In genomic region chr5:14209222-14209822, GRCh38 we compare ENCODE assay signal across 15 cellular contexts.
DNase-seq lines count a peak whose midpoint lies in the region; ATAC-seq and TF ChIP-seq lines count a peak whose summit lies in the region.
"Had no signal": no experiment of that assay in that cellular context is flagged by ENCODE, and none has a peak within 500 bp of the region (broad histone marks: within the 10 kb centered on the region; RNA-seq: fewer than 3 reads in every experiment).

No MANE protein-coding gene starts in this region.

- H3K4me1 Mint-ChIP-seq in progenitor cell of endocrine pancreas (ENCODE audit: low read depth): peaks cover 37% of the 10 kb centered on the region

- WGBS in gastroesophageal sphincter (ENCODE audit: low coverage in 1 of 2), 2 donors: 71 to 86% methylated on average over 8 to 9 of the region's 9 CpGs
- 83 to 88% (median 85%) methylated on average over 9 of the region's 9 CpGs for WGBS in adrenal gland, 4 donors

- no peak overlapping the region for H3K4me3 Mint-ChIP-seq in progenitor cell of endocrine pancreas (ENCODE audit: low read depth)

- ATAC-seq in RWPE2 (ENCODE audit: low read depth) (no peak), gastroesophageal sphincter (no peak), left lobe of liver (no peak)

- H3K27me3 ChIP-seq in GM06990 (replicated peaks; ENCODE audit: control insufficient read depth, insufficient read depth, low read length) (no peaks in the 10 kb centered on the region), RWPE2 (ENCODE audit: insufficient read depth, poor library complexity, severe bottlenecking) (no peaks in the 10 kb centered on the region), gastroesophageal sphincter (no peaks in the 10 kb centered on the region), adrenal gland (no peaks in the 10 kb centered on the region)
- H3K27me3 ChIP-seq: pancreas had no signal

- H3K27ac ChIP-seq in RWPE2 (ENCODE audit: poor library complexity, severe bottlenecking): peak overlapping the region; percentile 99
- H3K27ac ChIP-seq in gastroesophageal sphincter: peak overlapping the region; percentile 67 to 85 (median 74)
- H3K27ac ChIP-seq in adrenal gland: no peak overlapping the region
- H3K27ac ChIP-seq: pancreas had no signal

- DNase-seq in GM06990 (ENCODE audit: extremely low read depth, insufficient read length) (no peak), RWPE2 (ENCODE audit: low spot score) (no peak), progenitor cell of endocrine pancreas (ENCODE audit: low spot score, unreplicated experiment) (no peak), left lobe of liver (ENCODE audit: low spot score) (no peak), adrenal gland (no peak), NCI-H510A treated with DMSO at 0.1 percent for 48 hours (lab: John Stamatoyannopoulos, UW) (no peak), nucleus accumbens (lab: John Stamatoyannopoulos, UW) (no peak)
- DNase-seq: activated CD4-positive, alpha-beta T cell treated with anti-CD3 and anti-CD28 coated beads, Interleukin-2, amount 50 U/mL, for 48 hours; AML-193; Kasumi-1; mesendoderm; NCI-H146; NCI-H446; pancreas had no signal

- H3K4me1 ChIP-seq in RWPE2 (ENCODE audit: insufficient read depth, poor library complexity, severe bottlenecking) (peaks cover 78% of the 10 kb centered on the region), gastroesophageal sphincter (peaks cover 5 to 95% (median 35%) of the 10 kb centered on the region in 3 donors), adrenal gland (replicated peaks in 1 of 2) (peaks cover 18 to 58% of the 10 kb centered on the region in 2 donors)

- TF ChIP-seq EP300 in gastroesophageal sphincter (IDR thresholded peaks at IDR 0.05): no peak

- H3K4me3 ChIP-seq in GM06990 (replicated peaks; ENCODE audit: low read depth, low read length): peak overlapping the region; percentile 45
- no peak overlapping the region for H3K4me3 ChIP-seq in RWPE2 (ENCODE audit: severe bottlenecking)
- H3K4me3 ChIP-seq in gastroesophageal sphincter: no peak overlapping the region
- no peak overlapping the region for H3K4me3 ChIP-seq in adrenal gland
- H3K4me3 ChIP-seq: pancreas had no signal

- no peaks in the 10 kb centered on the region for H3K9me3 Mint-ChIP-seq in progenitor cell of endocrine pancreas (ENCODE audit: low read depth)

- no peak for TF ChIP-seq POLR2A in gastroesophageal sphincter (IDR thresholded peaks at IDR 0.05)
- no peak for TF ChIP-seq POLR2A in adrenal gland (IDR thresholded peaks at IDR 0.05)

- no peaks in the 10 kb centered on the region for H3K36me3 Mint-ChIP-seq in progenitor cell of endocrine pancreas (ENCODE audit: insufficient read depth)

- TF ChIP-seq CTCF in GM06990 (IDR thresholded peaks at IDR 0.05; ENCODE audit: insufficient read depth, low read length, poor library complexity, severe bottlenecking): no peak
- no peak for TF ChIP-seq CTCF in RWPE2 (IDR thresholded peaks at IDR 0.05; ENCODE audit: poor library complexity, severe bottlenecking)
- no peak for TF ChIP-seq CTCF in gastroesophageal sphincter (IDR thresholded peaks at IDR 0.05)
- no peak for TF ChIP-seq CTCF in progenitor cell of endocrine pancreas (IDR thresholded peaks at IDR 0.05; ENCODE audit: unreplicated experiment)
- no peak for TF ChIP-seq CTCF in adrenal gland (IDR thresholded peaks at IDR 0.05)

- intact Hi-C loops in adrenal gland (cut with DNase I): loop anchor here in 1 of 2 donors (10.0 kb wide), 1 partner anchor 65 kb away; the partner anchor contains the start of gene TRIO

- no peaks in the 10 kb centered on the region for H3K27me3 Mint-ChIP-seq in progenitor cell of endocrine pancreas

- no peaks in the 10 kb centered on the region for H3K9me3 ChIP-seq in RWPE2 (ENCODE audit: severe bottlenecking)
- no peaks in the 10 kb centered on the region for H3K9me3 ChIP-seq in gastroesophageal sphincter
- no peaks in the 10 kb centered on the region for H3K9me3 ChIP-seq in adrenal gland (replicated peaks in 1 of 3)
- H3K9me3 ChIP-seq: pancreas had no signal

- H3K36me3 ChIP-seq in GM06990 (ENCODE audit: control insufficient read depth, insufficient read depth, low read length) (no peaks in the 10 kb centered on the region), RWPE2 (ENCODE audit: low read depth) (no peaks in the 10 kb centered on the region; the same call in 1 of the 2 replicates), gastroesophageal sphincter (no peaks in the 10 kb centered on the region), adrenal gland (replicated peaks in 1 of 2) (no peaks in the 10 kb centered on the region)
- H3K36me3 ChIP-seq: pancreas had no signal

- H3K27ac Mint-ChIP-seq in progenitor cell of endocrine pancreas: peak overlapping the region; percentile 19

Comparison
In these comparisons a context has a peak if more than half of its experiments do, and no peak if none do; other contexts are left out.
1. H3K27ac ChIP-seq: peak in RWPE2 (single experiment) and gastroesophageal sphincter (4 of 4); none in adrenal gland (0 of 5).